33 cellular contexts compared by ENCODE assay signal in genomic region chr4:16018841-16019240, GRCh38.
"Had no signal": no experiment of that assay in that cellular context is flagged by ENCODE, and none has a peak within 500 bp of the region (broad histone marks: within the 10 kb centered on the region; RNA-seq: fewer than 3 reads in every experiment).

No MANE protein-coding gene starts in this region.

- H3K27ac ChIP-seq: adrenal gland, body of pancreas, brain microvascular endothelial cell, breast epithelium, WERI-Rb-1 had no signal

- H3K4me3 ChIP-seq: adrenal gland, body of pancreas, breast epithelium had no signal

- H3K9me3 ChIP-seq: adrenal gland, body of pancreas, breast epithelium had no signal

- H3K27me3 ChIP-seq: adrenal gland, body of pancreas, brain microvascular endothelial cell, breast epithelium had no signal

- DNase-seq: activated CD4-positive, alpha-beta memory T cell treated with anti-CD3 and anti-CD28 coated beads for 36 hours; activated CD4-positive, alpha-beta T cell treated with anti-CD3 and anti-CD28 coated beads for 1 hour; activated CD4-positive, alpha-beta T cell treated with anti-CD3 and anti-CD28 coated beads for 36 hours; activated CD4-positive, alpha-beta T cell treated with anti-CD3 and anti-CD28 coated beads for 48 hours; activated CD4-positive, alpha-beta T cell treated with anti-CD3 and anti-CD28 coated beads, Interleukin-2, amount 50 U/mL, for 1 hour; activated CD4-positive, alpha-beta T cell treated with anti-CD3 and anti-CD28 coated beads, Interleukin-2, amount 50 U/mL, for 4 hours; activated CD4-positive, CD25-positive, alpha-beta regulatory T cell; activated CD8-positive, alpha-beta memory T cell treated with anti-CD3 and anti-CD28 coated beads, Interleukin-2, amount 50 U/mL, for 4 hours; activated CD8-positive, alpha-beta T cell treated with anti-CD3 and anti-CD28 coated beads for 36 hours; activated effector memory CD4-positive, alpha-beta T cell treated with anti-CD3 and anti-CD28 coated beads, Interleukin-2, amount 50 U/mL, for 16 hours; activated gamma-delta T cell treated with Interleukin-2 at 50 U/mL for 16 hours; activated naive CD4-positive, alpha-beta T cell; activated naive CD4-positive, alpha-beta T cell treated with anti-CD3 and anti-CD28 coated beads for 36 hours; activated naive CD4-positive, alpha-beta T cell treated with anti-CD3 and anti-CD28 coated beads, Interleukin-2, amount 50 U/mL, for 16 hours; activated naive CD8-positive, alpha-beta T cell treated with anti-CD3 and anti-CD28 coated beads for 36 hours; activated T-cell treated with anti-CD3 and anti-CD28 coated beads for 4 hours; activated T-cell treated with anti-CD3 and anti-CD28 coated beads, Interleukin-2, amount 50 U/mL, for 1 hour; activated T-cell treated with anti-CD3 and anti-CD28 coated beads, Interleukin-2, amount 50 U/mL, for 4 hours; activated T-cell treated with anti-CD3 and anti-CD28 coated beads, Interleukin-2, amount 50 U/mL, for 72 hours; adrenal gland; amniotic stem cell; aorta; body of pancreas; brain microvascular endothelial cell; central memory CD4-positive, alpha-beta T cell; T-helper 2 cell; T-helper 9 cell; WERI-Rb-1 had no signal

- H3K36me3 ChIP-seq: adrenal gland, brain microvascular endothelial cell, breast epithelium had no signal

- ATAC-seq: activated CD4-positive, alpha-beta T cell treated with anti-CD3 and anti-CD28 coated beads for 36 hours; activated CD4-positive, CD25-positive, alpha-beta regulatory T cell treated with anti-CD3 and anti-CD28 coated beads, Interleukin-2, amount 50 U/mL, for 24 hours; activated CD8-positive, alpha-beta T cell treated with anti-CD3 and anti-CD28 coated beads for 36 hours; activated naive CD4-positive, alpha-beta T cell treated with anti-CD3 and anti-CD28 coated beads, Interleukin-2, amount 50 U/mL, for 72 hours; activated T-cell treated with anti-CD3 and anti-CD28 coated beads, Interleukin-2, amount 50 U/mL, for 4 hours; activated T-helper 17 cell treated with anti-CD3 and anti-CD28 coated beads, Interleukin-2, amount 50 U/mL, for 72 hours; body of pancreas; WTC11 had no signal

- H3K4me1 ChIP-seq: adrenal gland, body of pancreas, breast epithelium had no signal
